In the genomic region with DNA sequence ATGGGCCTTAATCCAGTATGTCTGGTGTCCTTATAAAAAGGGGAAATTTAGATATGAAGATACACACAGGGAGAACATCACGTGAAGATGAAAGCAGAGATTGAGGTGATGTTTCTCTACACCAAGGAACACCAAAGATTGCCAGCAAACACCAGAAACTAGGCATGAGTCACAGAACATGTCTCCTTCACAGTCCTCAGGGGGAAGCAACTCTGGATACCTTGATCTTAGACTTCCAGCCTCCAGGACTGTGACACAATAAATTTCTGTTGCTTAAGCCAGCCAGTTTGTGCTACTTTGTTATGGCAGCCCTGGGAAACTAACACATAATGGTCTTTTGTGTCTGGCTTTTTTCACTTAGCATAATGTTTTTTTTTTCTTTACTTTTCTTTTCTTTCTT, we compare ENCODE assay signal across 21 cellular contexts. TPM values are rescaled to one million over a fixed set of nuclear protein-coding genes. Genes with fewer than 3 reads are reported as not detected.
A peak's percentile ranks its signal among the peaks of the same experiment; 100 is the strongest.
DNase-seq lines count a peak whose midpoint lies in the region; ATAC-seq and TF ChIP-seq lines count a peak whose summit lies in the region.
"Had no signal": no experiment of that assay in that cellular context is flagged by ENCODE, and none has a peak within 500 bp of the region (broad histone marks: within the 10 kb centered on the region; RNA-seq: fewer than 3 reads in every experiment).

No MANE protein-coding gene starts in this region.

- no peak overlapping the region for H3K4me3 Mint-ChIP-seq in MCF 10A (ENCODE audit: unreplicated experiment)
- H3K4me3 Mint-ChIP-seq: CD4-positive, CD25-positive, alpha-beta regulatory T cell had no signal

- H3K4me3 ChIP-seq in breast epithelium (no peak overlapping the region), fibroblast of villous mesenchyme (ENCODE audit: low read depth, low read length) (no peak overlapping the region), sigmoid colon (no peak overlapping the region)
- H3K4me3 ChIP-seq: Peyer's patch, SJCRH30 had no signal

- DNase-seq in MCF 10A (ENCODE audit: unreplicated experiment): peak; percentile 36
- DNase-seq in breast epithelium (ENCODE audit: low spot score in 2 of 2): no peak
- DNase-seq in fibroblast of villous mesenchyme (ENCODE audit: low read depth): peak; percentile 4
- DNase-seq in sigmoid colon: peak; percentile 13
- DNase-seq in superior temporal gyrus (ENCODE audit: extremely low spot score): no peak
- DNase-seq in AG08396 (ENCODE audit: low spot score): no peak
- DNase-seq: CD4-positive, CD25-positive, alpha-beta regulatory T cell; EL; GF-D8; KBM-7; NCI-H1105; NCI-H2029 treated with DMSO at 0.1 percent for 48 hours; NCI-H345; NCI-H524; NCI-H82; Peyer's patch; SJCRH30 had no signal

- ATAC-seq in GM18909 (IDR thresholded peaks at IDR 0.05; ENCODE audit: poor library complexity, unreplicated experiment): no peak

- H3K36me3 ChIP-seq in breast epithelium (no peaks in the 10 kb centered on the region), sigmoid colon (no peaks in the 10 kb centered on the region)
- H3K36me3 ChIP-seq: Peyer's patch, SJCRH30 had no signal

- BruUV-seq in MCF 10A (replicated peaks; lab: Mats Ljungman, UMichigan): no TSS peak

- POLR2A ChIA-PET in MCF 10A (lab: Yijun Ruan, JAX): no interaction called here

- H3K4me1 Mint-ChIP-seq in MCF 10A (ENCODE audit: insufficient read depth, unreplicated experiment): no peaks in the 10 kb centered on the region

- H3K4me1 ChIP-seq in breast epithelium (no peaks in the 10 kb centered on the region), sigmoid colon (peaks cover 0 to 5% (median 0%) of the 10 kb centered on the region in 4 donors)
- H3K4me1 ChIP-seq: Peyer's patch had no signal

- no peak for TF ChIP-seq EP300 in sigmoid colon (IDR thresholded peaks at IDR 0.05)

- H3K36me3 Mint-ChIP-seq in MCF 10A (ENCODE audit: insufficient read depth, unreplicated experiment): no peaks in the 10 kb centered on the region
- H3K36me3 Mint-ChIP-seq: CD4-positive, CD25-positive, alpha-beta regulatory T cell had no signal

- WGBS in sigmoid colon, 2 donors: 59 to 86% methylated on average over 1 of the region's 1 CpG

- H3K27ac Mint-ChIP-seq in MCF 10A (ENCODE audit: low read depth, unreplicated experiment): no peak overlapping the region
- H3K27ac Mint-ChIP-seq: CD4-positive, CD25-positive, alpha-beta regulatory T cell had no signal

- TF ChIP-seq POLR2A in breast epithelium (IDR thresholded peaks at IDR 0.05): no peak
- TF ChIP-seq POLR2A in sigmoid colon (IDR thresholded peaks at IDR 0.05): no peak

- H3K9me3 ChIP-seq in breast epithelium (no peaks in the 10 kb centered on the region), sigmoid colon (no peaks in the 10 kb centered on the region)
- H3K9me3 ChIP-seq: Peyer's patch, SJCRH30 had no signal

- H3K27me3 ChIP-seq in breast epithelium (no peaks in the 10 kb centered on the region), sigmoid colon (no peaks in the 10 kb centered on the region)
- H3K27me3 ChIP-seq: Peyer's patch had no signal

- CTCF ChIA-PET in MCF 10A (lab: Yijun Ruan, JAX): no interaction called here

- no peaks in the 10 kb centered on the region for H3K9me3 Mint-ChIP-seq in MCF 10A (ENCODE audit: unreplicated experiment)
- H3K9me3 Mint-ChIP-seq: CD4-positive, CD25-positive, alpha-beta regulatory T cell had no signal

- TF ChIP-seq CTCF in MCF 10A (IDR thresholded peaks at IDR 0.05; ENCODE audit: unreplicated experiment) (no peak), breast epithelium (IDR thresholded peaks at IDR 0.05) (no peak), VCaP (conservative IDR thresholded peaks at IDR 0.05) (no peak), fibroblast of villous mesenchyme (IDR thresholded peaks at IDR 0.05; ENCODE audit: insufficient read depth, low read depth, low read length) (no peak), sigmoid colon (IDR thresholded peaks at IDR 0.05) (no peak)

- H3K27me3 Mint-ChIP-seq in MCF 10A (ENCODE audit: insufficient read depth, unreplicated experiment): peaks cover 11% of the 10 kb centered on the region

- H3K27ac ChIP-seq in breast epithelium: peak overlapping the region in 1 of 2 donors; percentile 34
- H3K27ac ChIP-seq in VCaP: peak overlapping the region; percentile 61
- H3K27ac ChIP-seq in sigmoid colon: no peak overlapping the region
- H3K27ac ChIP-seq: 22Rv1, Peyer's patch, SJCRH30 had no signal

- intact Hi-C loops in MCF 10A (cut with micrococcal nuclease): no loop called here
- intact Hi-C loops in breast epithelium (cut with DNase I; ENCODE audit: low total_unique reads): no loop called here
- intact Hi-C loops in sigmoid colon (cut with DNase I): no loop called here

RNA-seq across cellular contexts. Expression of a gene that starts 41.2 kb away (rescaled TPM):
- 9.4 and 13.1 TPM in 2 replicates for total RNA-seq in MCF 10A (2022)
- 10 to 100 TPM in 2 of 3 donors, 1 to 10 TPM in 1; 8.0 to 37.0 (median 22.6) TPM for total RNA-seq in breast epithelium
- 2.6 and 4.3 TPM in 2 replicates for total RNA-seq in fibroblast of villous mesenchyme
- 10 to 100 TPM; 13.3 to 18.2 (median 16.1) TPM for total RNA-seq in sigmoid colon
- polyA plus RNA-seq in sigmoid colon: 10 to 100 TPM; 18.0 to 32.2 (median 29.4) TPM

RNA-seq across cellular contexts. Expression of a gene that starts 46.4 kb away (rescaled TPM):
- total RNA-seq in MCF 10A (2022) (not detected in 2 replicates), breast epithelium (1 to 10 TPM in 1 of 3 donors, under 1 TPM in 1, not detected in 1; under 0.01 to 2.3 TPM), fibroblast of villous mesenchyme (under 0.01 TPM in 1 of 2 replicates, not detected in the other), sigmoid colon (under 1 TPM in 2 of 4 donors, not detected in 2; 0.14 to 0.33 TPM)
- polyA plus RNA-seq in sigmoid colon: under 1 TPM in 2 of 3 donors, not detected in 1; 0.46 to 0.79 TPM
- total RNA-seq: CD4-positive, CD25-positive, alpha-beta regulatory T cell had no signal
- polyA plus RNA-seq: AG04450 had no signal

Comparison
In these comparisons a context has a peak if more than half of its experiments do, and no peak if none do; other contexts are left out.
1. DNase-seq: peak in MCF 10A (single experiment), fibroblast of villous mesenchyme (single experiment) and sigmoid colon (single experiment); none in breast epithelium (0 of 2), superior temporal gyrus (single experiment) and AG08396 (single experiment).